ENCODE assay signal across 7 cellular contexts in the genomic region with DNA sequence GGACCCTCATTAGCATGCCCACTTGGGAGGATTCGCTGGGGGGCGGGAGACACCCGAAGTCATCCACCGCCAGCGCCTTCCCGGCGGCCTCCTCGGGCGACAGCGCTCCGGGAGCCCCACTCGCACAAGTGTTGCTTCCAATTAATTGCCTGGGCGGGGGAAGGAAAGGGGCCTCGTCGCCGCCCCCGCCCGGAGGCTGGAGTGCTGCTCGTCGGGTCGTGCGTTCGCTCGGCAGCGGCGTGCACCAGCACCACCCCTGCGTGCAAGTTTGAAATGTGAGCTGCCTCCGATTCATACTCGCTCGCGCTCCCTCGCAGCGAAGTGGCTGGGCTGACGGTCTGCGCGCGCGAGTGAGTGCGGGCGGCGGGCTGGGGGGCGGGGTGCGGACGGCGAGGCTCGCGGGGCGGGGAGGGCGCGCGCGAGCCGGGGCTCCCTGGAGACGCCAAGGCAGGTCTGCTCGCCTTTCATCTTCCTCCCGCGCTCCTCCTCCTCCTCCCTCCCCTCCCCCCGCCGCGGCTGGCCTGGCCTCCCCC.
DNase-seq lines count a peak whose midpoint lies in the region; ATAC-seq and TF ChIP-seq lines count a peak whose summit lies in the region.

No MANE protein-coding gene starts in this region.

- peak; percentile 31 for TF ChIP-seq POLR2A in transverse colon (IDR thresholded peaks at IDR 0.05)

- H3K27ac ChIP-seq in transverse colon, result peak overlapping the region; percentile 80 to 91 (median 89)

- H2AFZ ChIP-seq in neuron (ENCODE audit: low read depth, low read length), result no peak overlapping the region

- H3K36me3 ChIP-seq in neuron (ENCODE audit: insufficient read depth, low read length) (peaks cover 4% of the 10 kb centered on the region), transverse colon (no peaks in the 10 kb centered on the region)

- peak; percentile 25 for ATAC-seq in GM18517 (IDR thresholded peaks at IDR 0.05; ENCODE audit: unreplicated experiment)
- ATAC-seq in HG03025 (IDR thresholded peaks at IDR 0.05; ENCODE audit: low FRiP score, unreplicated experiment), result peak; percentile 12

- H3K4me1 ChIP-seq in neuron (ENCODE audit: insufficient read depth, low read length) (peaks cover 57% of the 10 kb centered on the region), transverse colon (peaks cover 53 to 77% (median 70%) of the 10 kb centered on the region in 4 donors)

- in situ Hi-C loops in transverse colon (cut with MboI; ENCODE audit: low pct_ligation_motif_present in 1 of 4, low pct_unique_long_range_greater_than_20kb in 1 of 4, low sequenced_read_pairs in 3 of 4), result no loop called here

- no peaks in the 10 kb centered on the region for H3K9me3 ChIP-seq in neuron (ENCODE audit: low read length)
- no peaks in the 10 kb centered on the region for H3K9me3 ChIP-seq in transverse colon

- H3K4me3 ChIP-seq in foreskin fibroblast (ENCODE audit: low read depth in 1 of 2, low read length in 2 of 2), result peak overlapping the region; percentile 39 to 49
- H3K4me3 ChIP-seq in neuron (ENCODE audit: low read length), result peak overlapping the region; percentile 59
- peak overlapping the region; percentile 27 to 48 (median 46) for H3K4me3 ChIP-seq in transverse colon

- H3K27me3 ChIP-seq in neuron (ENCODE audit: insufficient read depth, low read length) (no peaks in the 10 kb centered on the region), transverse colon (no peaks in the 10 kb centered on the region)

- TF ChIP-seq EP300 in transverse colon (IDR thresholded peaks at IDR 0.05; ENCODE audit: low read depth), result no peak

- intact Hi-C loops in transverse colon (cut with DNase I; ENCODE audit: low total_unique reads), result no loop called here

- peak; percentile 56 for DNase-seq in NOMO-1 treated with DMSO at 0.1 percent for 48 hours (lab: John Stamatoyannopoulos, UW; ENCODE audit: unreplicated experiment)
- peak; percentile 84 for DNase-seq in activated effector memory CD4-positive, alpha-beta T cell treated with anti-CD3 and anti-CD28 coated beads, Interleukin-2, amount 50 U/mL, for 16 hours
- peak; percentile 88 to 94 for DNase-seq in foreskin fibroblast
- peak; percentile 61 for DNase-seq in transverse colon

- WGBS in transverse colon (ENCODE audit: low coverage in 1 of 2), 2 donors, result 26% methylated on average over 51 of the region's 60 CpGs; no CpG with 5 or more reads in 1 of the 2 donors

- TF ChIP-seq CTCF in foreskin fibroblast (IDR thresholded peaks at IDR 0.05; ENCODE audit: low read depth, low read length), result no peak
- no peak for TF ChIP-seq CTCF in transverse colon (IDR thresholded peaks at IDR 0.05)

Comparison
In these comparisons a context has a peak if more than half of its experiments do, and no peak if none do; other contexts are left out.
1. Peak in every context shown above with its lines: DNase-seq, ATAC-seq, H3K4me3 ChIP-seq and H3K27ac ChIP-seq.